In the genomic region with DNA sequence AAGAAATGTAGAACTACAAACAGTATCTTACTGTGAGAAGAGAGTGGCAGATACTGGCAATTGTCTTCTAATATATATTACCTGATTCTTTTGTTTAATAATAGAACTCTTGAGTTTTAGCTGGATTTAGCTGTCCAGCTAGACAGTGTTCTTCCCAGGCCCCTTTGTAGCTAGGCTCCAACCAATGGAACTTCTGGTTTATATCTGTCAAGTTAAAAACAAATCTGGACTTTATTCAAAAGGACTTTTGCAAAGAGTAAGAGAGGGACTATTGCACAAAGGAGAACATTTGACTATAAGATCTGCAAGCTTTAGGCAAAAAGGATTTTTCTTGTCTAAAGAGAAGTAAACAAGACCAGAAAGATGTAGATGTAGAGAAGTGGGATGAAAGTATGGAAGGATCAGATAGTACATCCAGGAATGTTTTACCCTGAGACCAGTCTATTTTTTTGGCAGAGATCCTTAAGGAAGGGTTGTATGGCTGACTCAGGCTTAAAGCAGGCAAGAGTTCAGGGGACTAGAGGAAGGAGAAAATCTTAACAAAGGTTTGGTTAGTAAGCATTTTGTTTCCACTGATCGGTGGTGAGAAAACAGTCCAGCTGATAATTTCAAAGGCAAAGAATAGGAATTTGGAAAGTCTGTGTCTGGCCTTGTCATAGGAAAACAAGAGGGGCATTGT, we compare ENCODE assay signal across 16 cellular contexts.
DNase-seq lines count a peak whose midpoint lies in the region; ATAC-seq and TF ChIP-seq lines count a peak whose summit lies in the region.
"Had no signal": no experiment of that assay in that cellular context is flagged by ENCODE, and none has a peak within 500 bp of the region (broad histone marks: within the 10 kb centered on the region; RNA-seq: fewer than 3 reads in every experiment).

No MANE protein-coding gene starts in this region.

- peak; percentile 67 for ATAC-seq in Right ventricle myocardium superior (ENCODE audit: poor library complexity)
- ATAC-seq in GM19463 (IDR thresholded peaks at IDR 0.05; ENCODE audit: unreplicated experiment): no peak
- no peak for ATAC-seq in HG02798 (IDR thresholded peaks at IDR 0.05; ENCODE audit: poor library complexity, unreplicated experiment)

- no peak overlapping the region for H3K4me3 ChIP-seq in cardiac fibroblast (replicated peaks in 1 of 2; ENCODE audit: low read depth in 2 of 2, low read length in 2 of 2)
- H3K4me3 ChIP-seq: ovary, tibial artery had no signal

- no peak for DNase-seq in Right ventricle myocardium superior
- no peak for DNase-seq in cardiac septum (ENCODE audit: low spot score)
- peak; percentile 81 to 88 for DNase-seq in cardiac fibroblast (ENCODE audit: low read depth in 2 of 2)
- DNase-seq in kidney glomerular epithelial cell (lab: John Stamatoyannopoulos, UW): peak; percentile 65
- DNase-seq in DMS153 (lab: John Stamatoyannopoulos, UW): no peak
- DNase-seq in NCI-H69 (lab: John Stamatoyannopoulos, UW): no peak
- DNase-seq: activated CD4-positive, alpha-beta T cell treated with anti-CD3 and anti-CD28 coated beads for 4 hours; activated naive CD4-positive, alpha-beta T cell treated with Interleukin-2 at 50 U/mL for 16 hours; endodermal cell; H7; MM.1S; NCI-H510A treated with DMSO at 0.1 percent for 48 hours; ovary; tibial artery had no signal

- no peak for TF ChIP-seq CTCF in cardiac fibroblast (IDR thresholded peaks at IDR 0.05; ENCODE audit: low read depth, low read length)

- intact Hi-C loops in Right ventricle myocardium superior (cut with DNase I): no loop called here
- intact Hi-C loops in cardiac septum (cut with DNase I): no loop called here

Comparison
In these comparisons a context has a peak if more than half of its experiments do, and no peak if none do; other contexts are left out.
1. DNase-seq: peak in cardiac fibroblast (2 of 2) and kidney glomerular epithelial cell (single experiment); none in Right ventricle myocardium superior (single experiment), cardiac septum (single experiment), DMS153 (single experiment) and NCI-H69 (single experiment).